In the genomic region with DNA sequence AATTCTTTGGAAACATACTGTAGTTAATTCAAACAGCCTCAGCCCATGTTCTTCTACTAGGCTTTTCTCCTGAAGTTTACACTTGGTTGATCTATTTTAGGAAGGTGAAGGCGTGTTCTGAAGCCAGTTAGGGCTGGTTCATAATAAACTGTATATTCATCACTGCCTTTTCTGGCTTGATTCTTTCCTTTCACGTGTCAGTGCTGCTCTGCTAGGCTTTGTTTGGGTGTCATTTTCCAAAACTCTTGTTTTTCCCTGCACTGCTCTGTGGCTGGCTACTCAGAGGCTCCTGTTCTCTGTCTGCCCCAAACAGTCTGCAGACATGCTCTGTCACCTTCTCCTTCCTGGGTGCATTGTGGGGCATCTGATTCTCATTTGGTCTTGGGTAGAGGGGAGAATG, we compare ENCODE assay signal across 18 cellular contexts.
A peak's percentile ranks its signal among the peaks of the same experiment; 100 is the strongest.
DNase-seq lines count a peak whose midpoint lies in the region; ATAC-seq and TF ChIP-seq lines count a peak whose summit lies in the region.
"Had no signal": no experiment of that assay in that cellular context is flagged by ENCODE, and none has a peak within 500 bp of the region (broad histone marks: within the 10 kb centered on the region; RNA-seq: fewer than 3 reads in every experiment).

No MANE protein-coding gene starts in this region.

- no peak overlapping the region for H3K4me3 Mint-ChIP-seq in neural progenitor cell
- no peak overlapping the region for H3K4me3 Mint-ChIP-seq in WTC11
- H3K4me3 Mint-ChIP-seq: B cell had no signal

- ATAC-seq in gastroesophageal sphincter = peak; percentile 76
- ATAC-seq in WTC11 = no peak

- H3K4me2 ChIP-seq in neural progenitor cell = no peak overlapping the region

- H3K27me3 ChIP-seq in gastroesophageal sphincter (no peaks in the 10 kb centered on the region), neural progenitor cell (no peaks in the 10 kb centered on the region)
- H3K27me3 ChIP-seq: Peyer's patch had no signal

- CTCF ChIA-PET in WTC11 (lab: Charles Lee) = no interaction called here

- DNase-seq in AG09319 (ENCODE audit: extremely low read depth, low read depth) (peak; percentile 15), M059J (ENCODE audit: low read depth) (peak; percentile 14), neural progenitor cell (ENCODE audit: low spot score) (no peak), WTC11 (ENCODE audit: low spot score) (no peak)
- DNase-seq in effector CD8-positive, alpha-beta T cell (lab: John Stamatoyannopoulos, UW) = no peak
- no peak for DNase-seq in activated CD4-positive, alpha-beta T cell treated with anti-CD3 and anti-CD28 coated beads, Interleukin-2, amount 50 U/mL, for 1 hour
- DNase-seq in activated naive CD4-positive, alpha-beta T cell treated with Interleukin-2 at 50 U/mL for 16 hours = no peak
- DNase-seq: activated CD8-positive, alpha-beta memory T cell treated with anti-CD3 and anti-CD28 coated beads, Interleukin-2, amount 50 U/mL, for 4 hours; activated naive CD4-positive, alpha-beta T cell treated with anti-CD3 and anti-CD28 coated beads, Interleukin-2, amount 50 U/mL, for 16 hours; central memory CD4-positive, alpha-beta T cell; KBM-7; kidney glomerular epithelial cell; NCI-H1436; NCI-H69; Peyer's patch had no signal

- no peaks in the 10 kb centered on the region for H4K20me1 ChIP-seq in neural progenitor cell (ENCODE audit: low read depth)

- H3K27me3 Mint-ChIP-seq in neural progenitor cell (ENCODE audit: insufficient read depth, low read depth) (no peaks in the 10 kb centered on the region), WTC11 (ENCODE audit: low read depth) (no peaks in the 10 kb centered on the region)
- H3K27me3 Mint-ChIP-seq: B cell had no signal

- 0 to 9% methylated on average over 2 of the region's 2 CpGs for WGBS in gastroesophageal sphincter (ENCODE audit: low coverage in 1 of 2), 2 donors

- TF ChIP-seq CTCF in AG09319 (IDR thresholded peaks at IDR 0.05; ENCODE audit: low read depth, low read length) (no peak), gastroesophageal sphincter (IDR thresholded peaks at IDR 0.05) (no peak), neural progenitor cell (IDR thresholded peaks at IDR 0.05) (no peak), WTC11 (IDR thresholded peaks at IDR 0.05) (no peak)

- no peaks in the 10 kb centered on the region for H3F3A ChIP-seq in neural progenitor cell (ENCODE audit: low read depth)

- H3K9ac ChIP-seq in neural progenitor cell = no peak overlapping the region

- H3K9me3 ChIP-seq in gastroesophageal sphincter = no peaks in the 10 kb centered on the region
- H3K9me3 ChIP-seq in neural progenitor cell (ENCODE audit: low read depth) = no peaks in the 10 kb centered on the region
- H3K9me3 ChIP-seq: HAP-1, Peyer's patch had no signal

- POLR2A ChIA-PET in WTC11 (lab: Charles Lee) = no interaction called here

- peak overlapping the region in 3 of 4 donors; percentile 45 to 71 (median 67) for H3K27ac ChIP-seq in gastroesophageal sphincter
- H3K27ac ChIP-seq in neural progenitor cell = no peak overlapping the region
- H3K27ac ChIP-seq: Peyer's patch had no signal

- H3K79me2 ChIP-seq in neural progenitor cell (ENCODE audit: low read depth) = no peaks in the 10 kb centered on the region

- no peak for TF ChIP-seq POLR2A in gastroesophageal sphincter (IDR thresholded peaks at IDR 0.05)

- H3K4me1 ChIP-seq in gastroesophageal sphincter = peaks cover 9 to 35% (median 9%) of the 10 kb centered on the region in 3 donors
- H3K4me1 ChIP-seq in neural progenitor cell = no peaks in the 10 kb centered on the region
- H3K4me1 ChIP-seq: Peyer's patch had no signal

- H2AFZ ChIP-seq in neural progenitor cell (replicated peaks) = no peak overlapping the region

- H3K36me3 Mint-ChIP-seq in neural progenitor cell = no peaks in the 10 kb centered on the region
- H3K36me3 Mint-ChIP-seq in WTC11 = no peaks in the 10 kb centered on the region

- peak overlapping the region; percentile 18 for H3K27ac Mint-ChIP-seq in neural progenitor cell
- no peak overlapping the region for H3K27ac Mint-ChIP-seq in WTC11
- H3K27ac Mint-ChIP-seq: B cell had no signal

- TF ChIP-seq EP300 in gastroesophageal sphincter (IDR thresholded peaks at IDR 0.05) = no peak

- no peaks in the 10 kb centered on the region for H3K36me3 ChIP-seq in gastroesophageal sphincter
- H3K36me3 ChIP-seq in neural progenitor cell = no peaks in the 10 kb centered on the region
- H3K36me3 ChIP-seq: HAP-1, Peyer's patch had no signal

- H3K9me3 Mint-ChIP-seq in neural progenitor cell (peaks cover 4% of the 10 kb centered on the region), WTC11 (no peaks in the 10 kb centered on the region)

- H3K4me3 ChIP-seq in gastroesophageal sphincter = no peak overlapping the region
- no peak overlapping the region for H3K4me3 ChIP-seq in neural progenitor cell
- H3K4me3 ChIP-seq: HAP-1, Peyer's patch had no signal

- H3K4me1 Mint-ChIP-seq in neural progenitor cell (peaks cover 7% of the 10 kb centered on the region), WTC11 (no peaks in the 10 kb centered on the region)
- H3K4me1 Mint-ChIP-seq: B cell had no signal

TF ChIP-seq in WTC11, 78 proteins besides CTCF, POLR2A, EP300 and RAD21:
- TF ChIP-seq, protein P1, sequence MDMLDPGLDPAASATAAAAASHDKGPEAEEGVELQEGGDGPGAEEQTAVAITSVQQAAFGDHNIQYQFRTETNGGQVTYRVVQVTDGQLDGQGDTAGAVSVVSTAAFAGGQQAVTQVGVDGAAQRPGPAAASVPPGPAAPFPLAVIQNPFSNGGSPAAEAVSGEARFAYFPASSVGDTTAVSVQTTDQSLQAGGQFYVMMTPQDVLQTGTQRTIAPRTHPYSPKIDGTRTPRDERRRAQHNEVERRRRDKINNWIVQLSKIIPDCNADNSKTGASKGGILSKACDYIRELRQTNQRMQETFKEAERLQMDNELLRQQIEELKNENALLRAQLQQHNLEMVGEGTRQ (CRISPR knock-in tag; IDR thresholded peaks at IDR 0.05) = no peak
- no peak for TF ChIP-seq CBFB (CRISPR knock-in tag; IDR thresholded peaks at IDR 0.05; ENCODE audit: low read depth)
- TF ChIP-seq, protein P2, sequence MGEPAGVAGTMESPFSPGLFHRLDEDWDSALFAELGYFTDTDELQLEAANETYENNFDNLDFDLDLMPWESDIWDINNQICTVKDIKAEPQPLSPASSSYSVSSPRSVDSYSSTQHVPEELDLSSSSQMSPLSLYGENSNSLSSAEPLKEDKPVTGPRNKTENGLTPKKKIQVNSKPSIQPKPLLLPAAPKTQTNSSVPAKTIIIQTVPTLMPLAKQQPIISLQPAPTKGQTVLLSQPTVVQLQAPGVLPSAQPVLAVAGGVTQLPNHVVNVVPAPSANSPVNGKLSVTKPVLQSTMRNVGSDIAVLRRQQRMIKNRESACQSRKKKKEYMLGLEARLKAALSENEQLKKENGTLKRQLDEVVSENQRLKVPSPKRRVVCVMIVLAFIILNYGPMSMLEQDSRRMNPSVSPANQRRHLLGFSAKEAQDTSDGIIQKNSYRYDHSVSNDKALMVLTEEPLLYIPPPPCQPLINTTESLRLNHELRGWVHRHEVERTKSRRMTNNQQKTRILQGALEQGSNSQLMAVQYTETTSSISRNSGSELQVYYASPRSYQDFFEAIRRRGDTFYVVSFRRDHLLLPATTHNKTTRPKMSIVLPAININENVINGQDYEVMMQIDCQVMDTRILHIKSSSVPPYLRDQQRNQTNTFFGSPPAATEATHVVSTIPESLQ (CRISPR knock-in tag; IDR thresholded peaks at IDR 0.05) = no peak
TF ChIP-seq in WTC11: peak in this region for 0.

Comparison
In these comparisons a context has a peak if more than half of its experiments do, and no peak if none do; other contexts are left out.
1. DNase-seq: peak in AG09319 (single experiment) and M059J (single experiment); none in neural progenitor cell (single experiment), effector CD8-positive, alpha-beta T cell (single experiment), activated CD4-positive, alpha-beta T cell treated with anti-CD3 and anti-CD28 coated beads, Interleukin-2, amount 50 U/mL, for 1 hour (single experiment), activated naive CD4-positive, alpha-beta T cell treated with Interleukin-2 at 50 U/mL for 16 hours (single experiment) and WTC11 (single experiment).